In the genomic region with DNA sequence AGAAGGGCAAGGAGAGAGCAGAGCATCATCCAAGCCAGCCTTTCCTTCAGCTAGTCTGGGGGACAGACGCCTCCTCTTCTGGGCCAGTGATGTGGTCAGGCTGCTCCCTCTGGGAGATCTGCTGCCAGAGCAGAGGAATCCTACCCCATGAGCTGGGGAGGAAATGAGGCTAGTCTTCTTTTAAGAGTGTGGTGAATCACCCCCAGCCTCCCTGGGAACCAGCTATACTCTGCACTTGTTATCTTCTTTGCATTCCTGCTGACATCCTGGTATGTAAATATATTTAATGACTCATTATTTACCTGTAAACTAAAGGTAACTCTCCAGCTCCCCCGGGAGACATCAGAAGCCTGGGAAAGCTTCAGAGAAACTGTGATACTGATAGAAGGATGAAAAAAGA, we compare ENCODE assay signal across 12 cellular contexts. TPM values are rescaled to one million over a fixed set of nuclear protein-coding genes. Genes with fewer than 3 reads are reported as not detected.
A peak's percentile ranks its signal among the peaks of the same experiment; 100 is the strongest.
DNase-seq lines count a peak whose midpoint lies in the region; ATAC-seq, FAIRE-seq and TF ChIP-seq lines count a peak whose summit lies in the region.
"Had no signal": no experiment of that assay in that cellular context is flagged by ENCODE, and none has a peak within 500 bp of the region (broad histone marks: within the 10 kb centered on the region; RNA-seq: fewer than 3 reads in every experiment).

No MANE protein-coding gene starts in this region.

- DNase-seq in DMS53 (lab: John Stamatoyannopoulos, UW) (peak; percentile 81), astrocyte of the cerebellum (ENCODE audit: low read depth) (peak; percentile 18), myocyte (ENCODE audit: low read depth) (peak; percentile 20), gastrocnemius medialis (no peak), NCI-H524 treated with DMSO at 0.1 percent for 48 hours (lab: John Stamatoyannopoulos, UW) (no peak), GM12892 (ENCODE audit: insufficient read length) (no peak)
- DNase-seq in stimulated activated naive CD4-positive, alpha-beta T cell treated with Interleukin-2 at 50 U/mL for 16 hours (lab: John Stamatoyannopoulos, UW): no peak
- DNase-seq: caudate nucleus, NCI-H2081, right lobe of liver had no signal

- no peak for ATAC-seq in gastrocnemius medialis

- H3K27ac ChIP-seq in KOPT-K1 (ENCODE audit: low read depth, low read length, poor library complexity, severe bottlenecking) (peak overlapping the region; percentile 100), gastrocnemius medialis (no peak overlapping the region)
- H3K27ac ChIP-seq: right lobe of liver had no signal

- H3K9me3 ChIP-seq in KOPT-K1 (ENCODE audit: insufficient read depth, low read length, poor library complexity, severe bottlenecking) (no peaks in the 10 kb centered on the region), gastrocnemius medialis (no peaks in the 10 kb centered on the region)
- H3K9me3 ChIP-seq: right lobe of liver had no signal

- H3K27me3 ChIP-seq in gastrocnemius medialis: peaks cover 0 to 7% (median 4%) of the 10 kb centered on the region in 3 donors
- H3K27me3 ChIP-seq: right lobe of liver had no signal

- TF ChIP-seq POLR2A in gastrocnemius medialis (IDR thresholded peaks at IDR 0.05) (no peak), GM12892 (IDR thresholded peaks at IDR 0.05; ENCODE audit: low read depth, low read length) (no peak)

- H3K36me3 ChIP-seq in KOPT-K1 (ENCODE audit: insufficient read depth, low read length) (peaks cover 11% of the 10 kb centered on the region; the same call in 1 of the 2 replicates), gastrocnemius medialis (no peaks in the 10 kb centered on the region)
- H3K36me3 ChIP-seq: right lobe of liver had no signal

- intact Hi-C loops in gastrocnemius medialis (cut with DNase I; ENCODE audit: low total_unique reads): no loop called here

- H3K4me3 ChIP-seq in astrocyte of the cerebellum (ENCODE audit: low read depth, low read length) (no peak overlapping the region), gastrocnemius medialis (no peak overlapping the region)
- H3K4me3 ChIP-seq: right lobe of liver had no signal

- H3K4me1 ChIP-seq in gastrocnemius medialis: no peaks in the 10 kb centered on the region
- H3K4me1 ChIP-seq: right lobe of liver had no signal

- no peak for TF ChIP-seq CTCF in astrocyte of the cerebellum (IDR thresholded peaks at IDR 0.05; ENCODE audit: low read depth, low read length, missing control alignments)
- TF ChIP-seq CTCF in gastrocnemius medialis (IDR thresholded peaks at IDR 0.05 in 4 of 5, conservative IDR thresholded peaks at IDR 0.05 in 1 of 5): no peak

- in situ Hi-C loops in astrocyte of the cerebellum (cut with HindIII; ENCODE audit: low sequenced_read_pairs) (no loop called here), gastrocnemius medialis (cut with MboI; ENCODE audit: low sequenced_read_pairs in 4 of 4) (no loop called here)

- FAIRE-seq in GM12892 (lab: Jason Lieb, UNC): no peak

RNA-seq across cellular contexts. Expression of gene EPHB6, which starts 41.6 kb away (rescaled TPM):
- total RNA-seq in myocyte: 0.08 and 0.16 TPM in 2 replicates
- 0.33 TPM for polyA plus RNA-seq in myocyte (2012)
- total RNA-seq in gastrocnemius medialis: 1 to 10 TPM; 2.0 to 8.9 (median 2.8) TPM
- polyA plus RNA-seq in GM12892 (2012; ENCODE audit: missing spikeins): 0.30 TPM

RNA-seq across cellular contexts. Expression of gene PRSS2, which starts 42.5 kb away (rescaled TPM):
- total RNA-seq in myocyte (not detected in 2 replicates), gastrocnemius medialis (not detected)
- polyA plus RNA-seq in myocyte (2012): not detected
- polyA plus RNA-seq in GM12892 (2012; ENCODE audit: missing spikeins): 0.91 TPM
- total RNA-seq: kidney epithelial cell had no signal

Comparison
In these comparisons a context has a peak if more than half of its experiments do, and no peak if none do; other contexts are left out.
1. DNase-seq: peak in DMS53 (single experiment), astrocyte of the cerebellum (single experiment) and myocyte (single experiment); none in gastrocnemius medialis (0 of 2), stimulated activated naive CD4-positive, alpha-beta T cell treated with Interleukin-2 at 50 U/mL for 16 hours (single experiment), NCI-H524 treated with DMSO at 0.1 percent for 48 hours (single experiment) and GM12892 (single experiment).